In genomic region chr5:55307383-55308253, GRCh38 we compare ENCODE assay signal across 1 cellular context.
TF ChIP-seq lines count a peak whose summit lies in the region.

Gene DHX29 (minus strand): TSS chr5:55307694. CDS start chr5:55307573, 121 bp downstream.
Gene MTREX (plus strand): TSS chr5:55307989. CDS start chr5:55308014, 25 bp downstream.

TF ChIP-seq in GM12878, 131 proteins besides CTCF, POLR2A, EP300 and RAD21 (continued from another document and continues in another):
- no peak for TF ChIP-seq GABPA (IDR thresholded peaks at IDR 0.05; ENCODE audit: low read depth)
- TF ChIP-seq IRF5 (IDR thresholded peaks at IDR 0.05; ENCODE audit: borderline replicate concordance) = peak; percentile 44; the same call in 1 of the 2 replicates
- no peak for TF ChIP-seq USF2 (IDR thresholded peaks at IDR 0.05; ENCODE audit: borderline replicate concordance, low read depth, low read length)
- peak; percentile 93 for TF ChIP-seq CREM (IDR thresholded peaks at IDR 0.05; ENCODE audit: low read depth)
- peak; percentile 87 for TF ChIP-seq SIN3A (IDR thresholded peaks at IDR 0.05; ENCODE audit: low read depth, low read length)
- TF ChIP-seq TAF1 (IDR thresholded peaks at IDR 0.05; ENCODE audit: borderline replicate concordance, low read depth, low read length) = peak; percentile 97
- TF ChIP-seq BACH1 (IDR thresholded peaks at IDR 0.05; ENCODE audit: borderline replicate concordance) = no peak
- 0 out of 2 replicates have a peak, but pooled peaks have one; percentile 60 for TF ChIP-seq GATAD2B (conservative IDR thresholded peaks at IDR 0.05; ENCODE audit: low read depth)
- TF ChIP-seq TCF12 (IDR thresholded peaks at IDR 0.05; ENCODE audit: low read depth, low read length) = no peak
- peak; percentile 91 for TF ChIP-seq LARP7 (IDR thresholded peaks at IDR 0.05)
- TF ChIP-seq ATF3 (IDR thresholded peaks at IDR 0.05; ENCODE audit: borderline replicate concordance, extremely low read depth, low read depth, low read length) = no peak
- no peak for TF ChIP-seq SUPT20H (IDR thresholded peaks at IDR 0.05; ENCODE audit: borderline replicate concordance, control insufficient read depth, low read depth, low read length)
- TF ChIP-seq ATF7 (IDR thresholded peaks at IDR 0.05; ENCODE audit: low read depth) = peak; percentile 95
- peak; percentile 20; the same call in 1 of the 2 replicates for TF ChIP-seq RAD51 (IDR thresholded peaks at IDR 0.05)
- no peak for TF ChIP-seq ZBTB33 (IDR thresholded peaks at IDR 0.05)
- no peak for TF ChIP-seq HDAC2 (IDR thresholded peaks at IDR 0.05)
- no peak for TF ChIP-seq BCL11A (IDR thresholded peaks at IDR 0.05; ENCODE audit: low read depth, low read length)
- TF ChIP-seq RB1 (IDR thresholded peaks at IDR 0.05; ENCODE audit: borderline replicate concordance) = no peak
- no peak for TF ChIP-seq SPI1 (IDR thresholded peaks at IDR 0.05; ENCODE audit: borderline replicate concordance, insufficient read depth, low read depth, low read length)
- no peak for TF ChIP-seq CHD4 (IDR thresholded peaks at IDR 0.05)
- no peak for TF ChIP-seq FOXM1 (IDR thresholded peaks at IDR 0.05; ENCODE audit: low read depth, low read length)
- peak; percentile 49; the same call in 1 of the 2 replicates for TF ChIP-seq POLR2AphosphoS2 (IDR thresholded peaks at IDR 0.05; ENCODE audit: low read depth, low read length)
- TF ChIP-seq IKZF1 (conservative IDR thresholded peaks at IDR 0.05) = peak; percentile 73
- TF ChIP-seq ZBTB40 (IDR thresholded peaks at IDR 0.05; ENCODE audit: borderline replicate concordance) = no peak; the same call in 1 of the 2 replicates
- TF ChIP-seq ZNF384 (IDR thresholded peaks at IDR 0.05; ENCODE audit: borderline replicate concordance, low read depth, low read length) = 0 out of 2 replicates have a peak, but pooled peaks have one; percentile 31
- TF ChIP-seq HDGF (IDR thresholded peaks at IDR 0.05) = no peak
- TF ChIP-seq SP1 (IDR thresholded peaks at IDR 0.05; ENCODE audit: low read depth, low read length) = peak; percentile 64
- TF ChIP-seq CHD1 (IDR thresholded peaks at IDR 0.05; ENCODE audit: low read depth, low read length) = peak; percentile 53
- peak; percentile 54; the same call in 1 of the 2 replicates for TF ChIP-seq PKNOX1 (IDR thresholded peaks at IDR 0.05)
- no peak for TF ChIP-seq STAT3 (IDR thresholded peaks at IDR 0.05; ENCODE audit: low read depth, low read length)
- no peak for TF ChIP-seq EZH2 (IDR thresholded peaks at IDR 0.05; ENCODE audit: borderline replicate concordance, control insufficient read depth, low read depth, low read length)
- TF ChIP-seq IKZF2 (IDR thresholded peaks at IDR 0.05) = peak in 1 of 2 experiments; percentile 10; a peak in 1 of 4 replicates
- TF ChIP-seq BHLHE40 (IDR thresholded peaks at IDR 0.05; ENCODE audit: borderline replicate concordance in 1 of 2, low read depth in 2 of 2, low read length in 1 of 2) = peak; percentile 61; a peak in 3 of 4 replicates
- no peak for TF ChIP-seq IRF3 (IDR thresholded peaks at IDR 0.05)
- peak; percentile 49 for TF ChIP-seq E2F8 (IDR thresholded peaks at IDR 0.05; ENCODE audit: low read depth, partially characterized antibody)
- no peak for TF ChIP-seq BMI1 (IDR thresholded peaks at IDR 0.05; ENCODE audit: borderline replicate concordance)
- TF ChIP-seq PAX8 (IDR thresholded peaks at IDR 0.05) = peak; percentile 94
- 0 out of 2 replicates have a peak, but pooled peaks have one; percentile 32 for TF ChIP-seq NFIC (IDR thresholded peaks at IDR 0.05; ENCODE audit: low read depth, low read length)
- TF ChIP-seq ATF2 (IDR thresholded peaks at IDR 0.05; ENCODE audit: low read length) = peak; percentile 84
- TF ChIP-seq PRDM15 (CRISPR knock-in tag; IDR thresholded peaks at IDR 0.05) = no peak
- TF ChIP-seq KLF5 (IDR thresholded peaks at IDR 0.05; ENCODE audit: partially characterized antibody) = peak; percentile 77
- TF ChIP-seq NFYA (IDR thresholded peaks at IDR 0.05; ENCODE audit: borderline replicate concordance, low read depth, low read length) = no peak
- TF ChIP-seq MTA2 (IDR thresholded peaks at IDR 0.05; ENCODE audit: low read depth) = 0 out of 2 replicates have a peak, but pooled peaks have one; percentile 0
- TF ChIP-seq CBX3 (IDR thresholded peaks at IDR 0.05; ENCODE audit: borderline replicate concordance, low read depth) = no peak
- no peak for TF ChIP-seq SREBF1 (IDR thresholded peaks at IDR 0.05; ENCODE audit: low read length)
